In the genomic region with DNA sequence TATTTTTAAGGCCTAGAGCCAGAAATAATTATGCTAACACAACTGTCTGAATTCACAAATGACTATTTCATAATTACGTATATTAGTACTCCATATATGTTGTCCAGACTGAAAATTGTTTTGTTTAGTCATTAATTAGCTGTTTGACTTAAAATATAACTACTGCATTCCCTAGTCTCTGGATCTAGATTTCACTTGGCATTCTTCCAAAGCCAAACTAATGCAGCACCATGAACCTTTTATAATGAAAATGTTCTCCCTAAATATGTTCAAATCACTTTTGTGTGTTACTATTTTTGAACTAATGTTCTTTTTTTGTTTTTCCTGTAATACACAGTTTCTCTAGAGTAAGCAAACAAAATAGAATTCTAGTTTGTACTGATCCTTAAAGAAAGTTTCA, we compare ENCODE assay signal across 24 cellular contexts. TPM values are rescaled to one million over a fixed set of nuclear protein-coding genes. Genes with fewer than 3 reads are reported as not detected.
DNase-seq lines count a peak whose midpoint lies in the region; ATAC-seq, FAIRE-seq and TF ChIP-seq lines count a peak whose summit lies in the region.
"Had no signal": no experiment of that assay in that cellular context is flagged by ENCODE, and none has a peak within 500 bp of the region (broad histone marks: within the 10 kb centered on the region; RNA-seq: fewer than 3 reads in every experiment).

No MANE protein-coding gene starts in this region.

- H3K9ac ChIP-seq in adipocyte (ENCODE audit: low read length): no peak overlapping the region

- H3K4me1 ChIP-seq in cardiac muscle cell (ENCODE audit: low read depth) (peaks cover 34% of the 10 kb centered on the region), adipocyte (ENCODE audit: control insufficient read depth, insufficient read depth, low read length) (peaks cover 3% of the 10 kb centered on the region)
- H3K4me1 ChIP-seq: SJSA1 had no signal

- ATAC-seq in GM18870 (IDR thresholded peaks at IDR 0.05; ENCODE audit: unreplicated experiment) (no peak), GM18867 (IDR thresholded peaks at IDR 0.05; ENCODE audit: unreplicated experiment) (no peak)
- ATAC-seq: activated CD4-positive, alpha-beta T cell treated with anti-CD3 and anti-CD28 coated beads for 36 hours; GM23338 had no signal

- DNase-seq in cardiac muscle cell (ENCODE audit: low read depth in 1 of 2, low spot score in 1 of 2) (no peak), cardiac septum (ENCODE audit: low spot score) (no peak), adipocyte (ENCODE audit: low read depth) (peak; percentile 57), ureter (ENCODE audit: low spot score) (no peak)
- DNase-seq: activated CD4-positive, alpha-beta T cell treated with anti-CD3 and anti-CD28 coated beads for 36 hours; activated CD8-positive, alpha-beta memory T cell treated with anti-CD3 and anti-CD28 coated beads for 24 hours; activated T-cell treated with anti-CD3 and anti-CD28 coated beads, Interleukin-2, amount 50 U/mL, for 24 hours; brain microvascular endothelial cell; Calu3; cortex of kidney; endodermal cell; esophagus squamous epithelium; islet precursor cell; NCI-H187; NCI-H524; nephron progenitor cell; right lobe of liver; stimulated activated naive CD4-positive, alpha-beta T cell treated with Interleukin-2 at 50 U/mL for 16 hours; thyroid gland had no signal

- H3K4me3 ChIP-seq in cardiac muscle cell (no peak overlapping the region), adipocyte (ENCODE audit: low read length) (no peak overlapping the region)
- H3K4me3 ChIP-seq: esophagus squamous epithelium, GM23338, right lobe of liver, SJSA1, thyroid gland had no signal

- peak overlapping the region; percentile 1 for H3K27ac ChIP-seq in cardiac muscle cell
- H3K27ac ChIP-seq: brain microvascular endothelial cell, esophagus squamous epithelium, SJSA1, thyroid gland had no signal

- intact Hi-C loops in cardiac septum (cut with DNase I): no loop called here

- no peak for TF ChIP-seq CTCF in cardiac muscle cell (IDR thresholded peaks at IDR 0.05; ENCODE audit: low read depth, low read length)

- H3K36me3 ChIP-seq in cardiac muscle cell (peaks cover 3% of the 10 kb centered on the region), adipocyte (ENCODE audit: control insufficient read depth, insufficient read depth, low read length, severe bottlenecking) (peaks cover 3% of the 10 kb centered on the region)
- H3K36me3 ChIP-seq: brain microvascular endothelial cell, esophagus squamous epithelium, right lobe of liver, thyroid gland had no signal

- no peaks in the 10 kb centered on the region for H3K27me3 ChIP-seq in cardiac muscle cell
- H3K27me3 ChIP-seq in adipocyte (replicated peaks; ENCODE audit: control insufficient read depth, insufficient read depth, low read length): no peaks in the 10 kb centered on the region
- H3K27me3 ChIP-seq: brain microvascular endothelial cell, esophagus squamous epithelium, right lobe of liver, SJSA1, thyroid gland had no signal

- H3K9me3 ChIP-seq in cardiac muscle cell (ENCODE audit: low read depth) (no peaks in the 10 kb centered on the region), adipocyte (ENCODE audit: control insufficient read depth, low read length) (no peaks in the 10 kb centered on the region)
- H3K9me3 ChIP-seq: esophagus squamous epithelium, right lobe of liver, SJSA1, thyroid gland had no signal

- FAIRE-seq in islet of Langerhans (lab: Jason Lieb, UNC): peak; percentile 24

RNA-seq across cellular contexts. Expression of a gene that starts 46.1 kb away (rescaled TPM):
- total RNA-seq in cardiac muscle cell (209 and 213 TPM in 2 replicates), cardiac septum (114 TPM), ureter (88.1 TPM)
- polyA plus RNA-seq in cardiac muscle cell: 336 and 341 TPM in 2 replicates
